ENCODE assay signal across 8 cellular contexts in genomic region chr11:308740-309557, GRCh38. TPM values are rescaled to one million over a fixed set of nuclear protein-coding genes. Genes with fewer than 3 reads are reported as not detected.
DNase-seq lines count a peak whose midpoint lies in the region; ATAC-seq, FAIRE-seq and TF ChIP-seq lines count a peak whose summit lies in the region.
"Not testable (repeated sequence)": the region's sequence is repeated elsewhere in the genome, so short reads cannot be mapped to it uniquely, and the experiment has no call there.
"Had no signal": no experiment of that assay in that cellular context is flagged by ENCODE, and none has a peak within 500 bp of the region (broad histone marks: within the 10 kb centered on the region; RNA-seq: fewer than 3 reads in every experiment).

No MANE protein-coding gene starts in this region.

- POLR2A ChIA-PET in AG04449 (lab: Yijun Ruan, JAX), result interaction anchor here (0.7 kb wide), 1 partner anchor 44 kb away, joined by 3 read pairs; no protein-coding TSS in a partner anchor
- POLR2A ChIA-PET in HepG2 (lab: Yijun Ruan, JAX), result interaction anchor here (0.9 to 1.9 kb wide), 9 partner anchors 9 to 137 kb away, joined by 3 to 12 read pairs (median 3); partner anchors contain the start of genes BET1L and RIC8A

- not testable (repeated sequence) for H3K27ac ChIP-seq in HepG2 (ENCODE audit: extremely low read length, insufficient read depth, low read length)
- H3K27ac ChIP-seq in gastrocnemius medialis, result peak overlapping the region; percentile 74 to 88 (median 78)

- intact Hi-C loops in HepG2 (cut with micrococcal nuclease; ENCODE audit: unreplicated experiment) (loop anchor here (5.0 kb wide), 1 partner anchor 48 kb away; no protein-coding TSS in a partner anchor), gastrocnemius medialis (cut with DNase I; ENCODE audit: low total_unique reads) (loop anchor here (5.0 kb wide), 1 partner anchor 48 kb away; no protein-coding TSS in a partner anchor)

- H3K27me3 Mint-ChIP-seq in activated T-cell treated with anti-CD3 and anti-CD28 coated beads, Interleukin-2, amount 50 U/mL, for 72 hours (ENCODE audit: low read depth); effector memory CD8-positive, alpha-beta T cell: not testable (repeated sequence)

- not testable (repeated sequence) for H3K79me2 ChIP-seq in HepG2 (ENCODE audit: insufficient read depth, low read length)

- not testable (repeated sequence) for H3K27me3 ChIP-seq in HepG2 (ENCODE audit: control insufficient read depth in 1 of 2, insufficient read depth in 2 of 2, low read length in 2 of 2); gastrocnemius medialis

- not testable (repeated sequence) for H4K20me1 ChIP-seq in HepG2 (ENCODE audit: insufficient read depth, low read length)

- peak overlapping the region; percentile 83 for H3K4me2 ChIP-seq in HepG2 (ENCODE audit: low read depth, low read length)

- peak overlapping the region; percentile 90 to 91 for H3K4me3 Mint-ChIP-seq in activated T-cell treated with anti-CD3 and anti-CD28 coated beads, Interleukin-2, amount 50 U/mL, for 72 hours
- peak overlapping the region; percentile 89 to 91 for H3K4me3 Mint-ChIP-seq in effector memory CD8-positive, alpha-beta T cell

- in situ Hi-C loops in HepG2 (cut with HindIII; ENCODE audit: extremely low pct_ligation_motif_present, low pct_unique_long_range_greater_than_20kb), result not testable (repeated sequence)
- in situ Hi-C loops in gastrocnemius medialis (cut with MboI; ENCODE audit: low sequenced_read_pairs in 4 of 4), result loop anchor here in 1 of 4 donors (10.0 kb wide), 1 partner anchor 46 kb away; no protein-coding TSS in a partner anchor

- 29% methylated on average over 18 of the region's 22 CpGs for WGBS in HepG2 (ENCODE audit: low lambda C conversion rate)

- H3K9ac ChIP-seq in HepG2 (ENCODE audit: insufficient read depth, low read depth, low read length), result peak overlapping the region; percentile 42; the same call in 1 of the 2 replicates

- TF ChIP-seq POLR2A in HepG2 (IDR thresholded peaks at IDR 0.05; ENCODE audit: insufficient read depth in 1 of 2, low read depth in 2 of 2, low read length in 2 of 2); gastrocnemius medialis (IDR thresholded peaks at IDR 0.05): not testable (repeated sequence)

- H2AFZ ChIP-seq in HepG2 (ENCODE audit: low read length), result not testable (repeated sequence)

- CTCF ChIA-PET in AG04449 (lab: Yijun Ruan, JAX), result interaction anchor here (0.5 to 1.5 kb wide), 9 partner anchors 8 to 209 kb away, joined by 3 to 10 read pairs (median 3); no protein-coding TSS in a partner anchor
- CTCF ChIA-PET in HepG2 (lab: Yijun Ruan, JAX; ENCODE audit: low intra/inter-chr PET ratio, low total read pairs), result not testable (repeated sequence)

- H3K27ac Mint-ChIP-seq in activated T-cell treated with anti-CD3 and anti-CD28 coated beads, Interleukin-2, amount 50 U/mL, for 72 hours, result peak overlapping the region; percentile 90
- peak overlapping the region; percentile 87 to 95 for H3K27ac Mint-ChIP-seq in effector memory CD8-positive, alpha-beta T cell

- TF ChIP-seq CTCF in AG04449 (IDR thresholded peaks at IDR 0.05; ENCODE audit: insufficient read depth, low read length, missing control alignments); LNCaP clone FGC (IDR thresholded peaks at IDR 0.05; ENCODE audit: control insufficient read depth, extremely low read depth, insufficient read depth); HepG2 (CRISPR knock-in tag; IDR thresholded peaks at IDR 0.05); gastrocnemius medialis (IDR thresholded peaks at IDR 0.05 in 4 of 5, conservative IDR thresholded peaks at IDR 0.05 in 1 of 5): not testable (repeated sequence)

- not testable (repeated sequence) for FAIRE-seq in HepG2 (lab: Jason Lieb, UNC)

- peaks cover 55% of the 10 kb centered on the region for H3K4me1 Mint-ChIP-seq in activated T-cell treated with anti-CD3 and anti-CD28 coated beads, Interleukin-2, amount 50 U/mL, for 72 hours (ENCODE audit: low read depth)
- H3K4me1 Mint-ChIP-seq in effector memory CD8-positive, alpha-beta T cell (ENCODE audit: low read depth in 2 of 2), result peaks cover 50 to 56% of the 10 kb centered on the region in 2 donors

- ATAC-seq in activated T-cell treated with anti-CD3 and anti-CD28 coated beads, Interleukin-2, amount 50 U/mL, for 72 hours (replicated peaks in 1 of 2), result peak in 1 of 2 donors; percentile 3
- ATAC-seq in effector memory CD8-positive, alpha-beta T cell (replicated peaks), result peak; percentile 0
- ATAC-seq in HepG2, result peak; percentile 2; the same call in 2 of the 3 replicates
- not testable (repeated sequence) for ATAC-seq in gastrocnemius medialis

- not testable (repeated sequence) for TF ChIP-seq RAD21 in HepG2 (CRISPR knock-in tag; IDR thresholded peaks at IDR 0.05)

- H3K4me3 ChIP-seq in AG04449 (ENCODE audit: low read depth, low read length) (peak overlapping the region; percentile 67), LNCaP clone FGC (ENCODE audit: low read depth, low read length) (peak overlapping the region; percentile 61), HepG2 (replicated peaks in 1 of 3; ENCODE audit: insufficient read depth in 1 of 3, low read depth in 2 of 3, low read length in 3 of 3) (peak overlapping the region; percentile 29 to 69 (median 48); a peak in 5 of 6 replicates), gastrocnemius medialis (peak overlapping the region; percentile 51 to 58 (median 54))

- H3K36me3 Mint-ChIP-seq in activated T-cell treated with anti-CD3 and anti-CD28 coated beads, Interleukin-2, amount 50 U/mL, for 72 hours (ENCODE audit: insufficient read depth in 2 of 2), result peaks cover 11 to 14% of the 10 kb centered on the region in 2 donors
- peaks cover 39% of the 10 kb centered on the region for H3K36me3 Mint-ChIP-seq in effector memory CD8-positive, alpha-beta T cell (ENCODE audit: insufficient read depth)

- DNase-seq in AG04449 (ENCODE audit: low read depth, low spot score); LNCaP clone FGC (ENCODE audit: low read depth); activated T-cell treated with anti-CD3 and anti-CD28 coated beads, Interleukin-2, amount 50 U/mL, for 72 hours; effector memory CD8-positive, alpha-beta T cell; HepG2 (ENCODE audit: low spot score); gastrocnemius medialis: not testable (repeated sequence)

- not testable (repeated sequence) for H3K9me3 ChIP-seq in HepG2 (ENCODE audit: low read length); gastrocnemius medialis

- not testable (repeated sequence) for H3K9me3 Mint-ChIP-seq in activated T-cell treated with anti-CD3 and anti-CD28 coated beads, Interleukin-2, amount 50 U/mL, for 72 hours; effector memory CD8-positive, alpha-beta T cell

- H3K4me1 ChIP-seq in HepG2 (ENCODE audit: insufficient read depth, low read length) (peaks cover 71% of the 10 kb centered on the region), gastrocnemius medialis (peaks cover 7 to 20% of the 10 kb centered on the region in 2 donors)

- not testable (repeated sequence) for TF ChIP-seq EP300 in HepG2 (IDR thresholded peaks at IDR 0.05; ENCODE audit: low read depth in 2 of 2, low read length in 2 of 2); HepG2 (CRISPR knock-in tag; IDR thresholded peaks at IDR 0.05; ENCODE audit: borderline replicate concordance)

- not testable (repeated sequence) for H3K36me3 ChIP-seq in HepG2 (replicated peaks in 1 of 2; ENCODE audit: control insufficient read depth in 1 of 2, insufficient read depth in 2 of 2, low read length in 2 of 2); gastrocnemius medialis

- BruUV-seq in HepG2 (replicated peaks; lab: Mats Ljungman, UMichigan), result not testable (repeated sequence)

RNA-seq across cellular contexts. Expression of gene IFITM2, which starts 1.3 kb away (rescaled TPM):
- 100 to 1,000 TPM; 542 to 639 TPM for total RNA-seq in activated T-cell treated with anti-CD3 and anti-CD28 coated beads, Interleukin-2, amount 50 U/mL, for 72 hours
- total RNA-seq in HepG2 (2016; rRNA removed; fragmentation: Illumina TruSeq; extraction: Trizol), result 10.4 and 13.8 TPM in 2 replicates
- 4.6 and 5.5 TPM in 2 replicates for total RNA-seq in HepG2 (2016; cell fraction: cytosol; rRNA removed; fragmentation: Illumina TruSeq; extraction: Trizol; ENCODE audit: low read depth)
- 11.6 and 12.1 TPM in 2 replicates for total RNA-seq in HepG2 (2016; cell fraction: insoluble cytoplasmic fraction; rRNA removed; fragmentation: Illumina TruSeq; extraction: Trizol)
- total RNA-seq in HepG2 (2016; cell fraction: membrane; rRNA removed; fragmentation: Illumina TruSeq; extraction: Trizol), result 5.2 and 7.6 TPM in 2 replicates
- total RNA-seq in HepG2 (2016; cell fraction: nucleus; rRNA removed; fragmentation: Illumina TruSeq; extraction: Trizol), result 6.0 and 9.0 TPM in 2 replicates
- 267 and 289 TPM in 2 replicates for polyA plus RNA-seq in HepG2 (2011; rRNA removed)
- polyA plus RNA-seq in HepG2 (2011; cell fraction: cytosol; rRNA removed), result 371 and 454 TPM in 2 replicates
- 88.0 and 115 TPM in 2 replicates for polyA plus RNA-seq in HepG2 (2011; cell fraction: nucleus; rRNA removed)
- polyA plus RNA-seq in HepG2 (2012), result 111 and 258 TPM in 2 replicates
- 23.4 and 27.5 TPM in 2 replicates for polyA plus RNA-seq in HepG2 (2016; cell fraction: cytosol; fragmentation: Illumina TruSeq; extraction: Trizol; ENCODE audit: low read depth)
- 52.2 and 56.6 TPM in 2 replicates for polyA plus RNA-seq in HepG2 (2016; cell fraction: insoluble cytoplasmic fraction; fragmentation: Illumina TruSeq; extraction: Trizol; ENCODE audit: low read depth)
- 26.5 and 30.4 TPM in 2 replicates for polyA plus RNA-seq in HepG2 (2016; cell fraction: membrane; fragmentation: Illumina TruSeq; extraction: Trizol; ENCODE audit: low read depth)
- 46.2 and 58.7 TPM in 2 replicates for polyA plus RNA-seq in HepG2 (2016; cell fraction: nucleus; fragmentation: Illumina TruSeq; extraction: Trizol; ENCODE audit: insufficient read depth, low read depth)
- 409 and 521 TPM in 2 replicates for polyA minus RNA-seq in HepG2 (2011; rRNA and poly(A)+ RNA removed; ENCODE audit: low replicate concordance)
- polyA minus RNA-seq in HepG2 (2011; cell fraction: cytosol; rRNA and poly(A)+ RNA removed), result 52.0 and 52.6 TPM in 2 replicates
- 21.9 and 27.4 TPM in 2 replicates for polyA minus RNA-seq in HepG2 (2011; cell fraction: nucleus; rRNA and poly(A)+ RNA removed)
- total RNA-seq in gastrocnemius medialis, result 10 to 100 TPM; 37.8 to 80.9 (median 44.9) TPM

RNA-seq across cellular contexts. Expression of gene IFITM1, which starts 4.9 kb away (rescaled TPM):
- total RNA-seq in activated T-cell treated with anti-CD3 and anti-CD28 coated beads, Interleukin-2, amount 50 U/mL, for 72 hours, result 100 to 1,000 TPM; 306 to 384 TPM
- total RNA-seq in HepG2 (2016; rRNA removed; fragmentation: Illumina TruSeq; extraction: Trizol) (0.38 TPM in 1 of 2 replicates, not detected in the other), gastrocnemius medialis (100 to 1,000 TPM in 1 of 4 donors, 10 to 100 TPM in 3; 47.8 to 103 (median 80.5) TPM)
- not detected in 2 replicates for total RNA-seq in HepG2 (2016; cell fraction: cytosol; rRNA removed; fragmentation: Illumina TruSeq; extraction: Trizol; ENCODE audit: low read depth)
- 0.24 TPM in 1 of 2 replicates, not detected in the other for total RNA-seq in HepG2 (2016; cell fraction: insoluble cytoplasmic fraction; rRNA removed; fragmentation: Illumina TruSeq; extraction: Trizol)
- total RNA-seq in HepG2 (2016; cell fraction: membrane; rRNA removed; fragmentation: Illumina TruSeq; extraction: Trizol), result 0.34 TPM in 1 of 2 replicates, not detected in the other
- total RNA-seq in HepG2 (2016; cell fraction: nucleus; rRNA removed; fragmentation: Illumina TruSeq; extraction: Trizol), result not detected in 2 replicates
- 11.1 and 18.7 TPM in 2 replicates for polyA plus RNA-seq in HepG2 (2011; rRNA removed)
- 15.6 and 17.2 TPM in 2 replicates for polyA plus RNA-seq in HepG2 (2011; cell fraction: cytosol; rRNA removed)
- 4.5 and 6.7 TPM in 2 replicates for polyA plus RNA-seq in HepG2 (2011; cell fraction: nucleus; rRNA removed)
- 5.0 and 18.1 TPM in 2 replicates for polyA plus RNA-seq in HepG2 (2012)
- polyA plus RNA-seq in HepG2 (2016; cell fraction: cytosol; fragmentation: Illumina TruSeq; extraction: Trizol; ENCODE audit: low read depth), result 0.40 and 0.62 TPM in 2 replicates
- polyA plus RNA-seq in HepG2 (2016; cell fraction: insoluble cytoplasmic fraction; fragmentation: Illumina TruSeq; extraction: Trizol; ENCODE audit: low read depth), result not detected in 2 replicates
- polyA plus RNA-seq in HepG2 (2016; cell fraction: membrane; fragmentation: Illumina TruSeq; extraction: Trizol; ENCODE audit: low read depth), result 0.41 TPM in 1 of 2 replicates, not detected in the other
- polyA plus RNA-seq in HepG2 (2016; cell fraction: nucleus; fragmentation: Illumina TruSeq; extraction: Trizol; ENCODE audit: insufficient read depth, low read depth), result 0.85 and 1.3 TPM in 2 replicates
- polyA minus RNA-seq in HepG2 (2011; rRNA and poly(A)+ RNA removed; ENCODE audit: low replicate concordance), result 15.4 and 536 TPM in 2 replicates
- 4.5 and 5.8 TPM in 2 replicates for polyA minus RNA-seq in HepG2 (2011; cell fraction: cytosol; rRNA and poly(A)+ RNA removed)
- 1.5 and 2.7 TPM in 2 replicates for polyA minus RNA-seq in HepG2 (2011; cell fraction: nucleus; rRNA and poly(A)+ RNA removed)

RNA-seq across cellular contexts. Expression of gene IFITM5, which starts 9.6 kb away (rescaled TPM):
- not detected for total RNA-seq in activated T-cell treated with anti-CD3 and anti-CD28 coated beads, Interleukin-2, amount 50 U/mL, for 72 hours
- not detected in 2 replicates for total RNA-seq in HepG2 (2016; rRNA removed; fragmentation: Illumina TruSeq; extraction: Trizol)
- not detected in 2 replicates for total RNA-seq in HepG2 (2016; cell fraction: cytosol; rRNA removed; fragmentation: Illumina TruSeq; extraction: Trizol; ENCODE audit: low read depth)
- total RNA-seq in HepG2 (2016; cell fraction: insoluble cytoplasmic fraction; rRNA removed; fragmentation: Illumina TruSeq; extraction: Trizol), result not detected in 2 replicates
- total RNA-seq in HepG2 (2016; cell fraction: membrane; rRNA removed; fragmentation: Illumina TruSeq; extraction: Trizol), result not detected in 2 replicates
- total RNA-seq in HepG2 (2016; cell fraction: nucleus; rRNA removed; fragmentation: Illumina TruSeq; extraction: Trizol), result not detected in 2 replicates
- not detected in 2 replicates for polyA plus RNA-seq in HepG2 (2011; rRNA removed)
- polyA plus RNA-seq in HepG2 (2011; cell fraction: cytosol; rRNA removed), result not detected in 2 replicates
- polyA plus RNA-seq in HepG2 (2011; cell fraction: nucleus; rRNA removed), result not detected in 2 replicates
- not detected in 2 replicates for polyA plus RNA-seq in HepG2 (2012)
- not detected in 2 replicates for polyA plus RNA-seq in HepG2 (2016; cell fraction: cytosol; fragmentation: Illumina TruSeq; extraction: Trizol; ENCODE audit: low read depth)
- not detected in 2 replicates for polyA plus RNA-seq in HepG2 (2016; cell fraction: insoluble cytoplasmic fraction; fragmentation: Illumina TruSeq; extraction: Trizol; ENCODE audit: low read depth)
- not detected in 2 replicates for polyA plus RNA-seq in HepG2 (2016; cell fraction: membrane; fragmentation: Illumina TruSeq; extraction: Trizol; ENCODE audit: low read depth)
- not detected in 2 replicates for polyA plus RNA-seq in HepG2 (2016; cell fraction: nucleus; fragmentation: Illumina TruSeq; extraction: Trizol; ENCODE audit: insufficient read depth, low read depth)
- polyA minus RNA-seq in HepG2 (2011; rRNA and poly(A)+ RNA removed; ENCODE audit: low replicate concordance), result not detected in 2 replicates
- polyA minus RNA-seq in HepG2 (2011; cell fraction: cytosol; rRNA and poly(A)+ RNA removed), result not detected in 2 replicates
- polyA minus RNA-seq in HepG2 (2011; cell fraction: nucleus; rRNA and poly(A)+ RNA removed), result not detected in 2 replicates
- total RNA-seq in gastrocnemius medialis, result not detected
- total RNA-seq: A172, dermis microvascular lymphatic vessel endothelial cell had no signal

RNA-seq across cellular contexts. Expression of gene IFITM3, which starts 11.7 kb away (rescaled TPM):
- total RNA-seq in activated T-cell treated with anti-CD3 and anti-CD28 coated beads, Interleukin-2, amount 50 U/mL, for 72 hours, result 10 to 100 TPM; 24.4 to 75.8 TPM
- total RNA-seq in HepG2 (2016; rRNA removed; fragmentation: Illumina TruSeq; extraction: Trizol) (30.0 and 52.6 TPM in 2 replicates), gastrocnemius medialis (10 to 100 TPM; 46.3 to 83.6 (median 63.2) TPM)
- 16.1 and 19.2 TPM in 2 replicates for total RNA-seq in HepG2 (2016; cell fraction: cytosol; rRNA removed; fragmentation: Illumina TruSeq; extraction: Trizol; ENCODE audit: low read depth)
- total RNA-seq in HepG2 (2016; cell fraction: insoluble cytoplasmic fraction; rRNA removed; fragmentation: Illumina TruSeq; extraction: Trizol), result 27.9 and 45.1 TPM in 2 replicates
- total RNA-seq in HepG2 (2016; cell fraction: membrane; rRNA removed; fragmentation: Illumina TruSeq; extraction: Trizol), result 15.2 and 16.4 TPM in 2 replicates
- 36.7 and 42.1 TPM in 2 replicates for total RNA-seq in HepG2 (2016; cell fraction: nucleus; rRNA removed; fragmentation: Illumina TruSeq; extraction: Trizol)
- 163 and 182 TPM in 2 replicates for polyA plus RNA-seq in HepG2 (2011; rRNA removed)
- polyA plus RNA-seq in HepG2 (2011; cell fraction: cytosol; rRNA removed), result 316 and 459 TPM in 2 replicates
- 94.3 and 120 TPM in 2 replicates for polyA plus RNA-seq in HepG2 (2011; cell fraction: nucleus; rRNA removed)
- 183 and 441 TPM in 2 replicates for polyA plus RNA-seq in HepG2 (2012)
- polyA plus RNA-seq in HepG2 (2016; cell fraction: cytosol; fragmentation: Illumina TruSeq; extraction: Trizol; ENCODE audit: low read depth), result 87.8 and 96.5 TPM in 2 replicates
- polyA plus RNA-seq in HepG2 (2016; cell fraction: insoluble cytoplasmic fraction; fragmentation: Illumina TruSeq; extraction: Trizol; ENCODE audit: low read depth), result 109 and 136 TPM in 2 replicates
- polyA plus RNA-seq in HepG2 (2016; cell fraction: membrane; fragmentation: Illumina TruSeq; extraction: Trizol; ENCODE audit: low read depth), result 64.1 and 65.9 TPM in 2 replicates
- polyA plus RNA-seq in HepG2 (2016; cell fraction: nucleus; fragmentation: Illumina TruSeq; extraction: Trizol; ENCODE audit: insufficient read depth, low read depth), result 219 and 229 TPM in 2 replicates
- polyA minus RNA-seq in HepG2 (2011; rRNA and poly(A)+ RNA removed; ENCODE audit: low replicate concordance), result 405 and 668 TPM in 2 replicates
- polyA minus RNA-seq in HepG2 (2011; cell fraction: cytosol; rRNA and poly(A)+ RNA removed), result 180 and 184 TPM in 2 replicates
- 31.3 and 46.7 TPM in 2 replicates for polyA minus RNA-seq in HepG2 (2011; cell fraction: nucleus; rRNA and poly(A)+ RNA removed)

RNA-seq across cellular contexts. Expression of gene PGGHG, which starts 20.0 kb away (rescaled TPM):
- total RNA-seq in activated T-cell treated with anti-CD3 and anti-CD28 coated beads, Interleukin-2, amount 50 U/mL, for 72 hours, result 100 to 1,000 TPM; 161 to 273 TPM
- 1.5 and 5.9 TPM in 2 replicates for total RNA-seq in HepG2 (2016; rRNA removed; fragmentation: Illumina TruSeq; extraction: Trizol)
- 0.51 and 0.79 TPM in 2 replicates for total RNA-seq in HepG2 (2016; cell fraction: cytosol; rRNA removed; fragmentation: Illumina TruSeq; extraction: Trizol; ENCODE audit: low read depth)
- total RNA-seq in HepG2 (2016; cell fraction: insoluble cytoplasmic fraction; rRNA removed; fragmentation: Illumina TruSeq; extraction: Trizol), result 1.7 and 6.0 TPM in 2 replicates
- 0.96 and 1.2 TPM in 2 replicates for total RNA-seq in HepG2 (2016; cell fraction: membrane; rRNA removed; fragmentation: Illumina TruSeq; extraction: Trizol)
- 6.6 and 7.9 TPM in 2 replicates for total RNA-seq in HepG2 (2016; cell fraction: nucleus; rRNA removed; fragmentation: Illumina TruSeq; extraction: Trizol)
- polyA plus RNA-seq in HepG2 (2011; rRNA removed), result 14.8 and 17.4 TPM in 2 replicates
- polyA plus RNA-seq in HepG2 (2011; cell fraction: cytosol; rRNA removed), result 2.8 and 4.0 TPM in 2 replicates
- polyA plus RNA-seq in HepG2 (2011; cell fraction: nucleus; rRNA removed), result 254 and 355 TPM in 2 replicates
- 11.4 and 16.7 TPM in 2 replicates for polyA plus RNA-seq in HepG2 (2012)
- 0.29 and 0.37 TPM in 2 replicates for polyA plus RNA-seq in HepG2 (2016; cell fraction: cytosol; fragmentation: Illumina TruSeq; extraction: Trizol; ENCODE audit: low read depth)
- polyA plus RNA-seq in HepG2 (2016; cell fraction: insoluble cytoplasmic fraction; fragmentation: Illumina TruSeq; extraction: Trizol; ENCODE audit: low read depth), result 1.6 and 2.4 TPM in 2 replicates
- 0.88 and 1.1 TPM in 2 replicates for polyA plus RNA-seq in HepG2 (2016; cell fraction: membrane; fragmentation: Illumina TruSeq; extraction: Trizol; ENCODE audit: low read depth)
- 30.4 and 30.9 TPM in 2 replicates for polyA plus RNA-seq in HepG2 (2016; cell fraction: nucleus; fragmentation: Illumina TruSeq; extraction: Trizol; ENCODE audit: insufficient read depth, low read depth)
- 2.9 and 7.7 TPM in 2 replicates for polyA minus RNA-seq in HepG2 (2011; rRNA and poly(A)+ RNA removed; ENCODE audit: low replicate concordance)
- 1.9 and 2.7 TPM in 2 replicates for polyA minus RNA-seq in HepG2 (2011; cell fraction: cytosol; rRNA and poly(A)+ RNA removed)
- polyA minus RNA-seq in HepG2 (2011; cell fraction: nucleus; rRNA and poly(A)+ RNA removed), result 13.7 and 13.8 TPM in 2 replicates
- total RNA-seq in gastrocnemius medialis, result 1 to 10 TPM in 3 of 4 donors, under 1 TPM in 1; 0.98 to 3.4 (median 2.7) TPM

Comparison
In these comparisons a context has a peak if more than half of its experiments do, and no peak if none do; other contexts are left out.
1. RNA of gene IFITM2, which starts 1.3 kb away (total RNA-seq): 542 to 639 TPM in activated T-cell treated with anti-CD3 and anti-CD28 coated beads, Interleukin-2, amount 50 U/mL, for 72 hours; 37.8 to 80.9 TPM in gastrocnemius medialis and 4.6 to 13.8 TPM in HepG2; every median in the first group is over 4 times any median in the second.
2. RNA of gene IFITM1, which starts 4.9 kb away (total RNA-seq): 306 to 384 TPM in activated T-cell treated with anti-CD3 and anti-CD28 coated beads, Interleukin-2, amount 50 U/mL, for 72 hours and 47.8 to 103 TPM in gastrocnemius medialis; 0.24 to 0.38 TPM in HepG2; every median in the first group is over 10 times any median in the second.
3. Peak in every context shown above with its lines, with median percentiles within 50 percentile points of each other: H3K4me3 ChIP-seq.